In the genomic region with DNA sequence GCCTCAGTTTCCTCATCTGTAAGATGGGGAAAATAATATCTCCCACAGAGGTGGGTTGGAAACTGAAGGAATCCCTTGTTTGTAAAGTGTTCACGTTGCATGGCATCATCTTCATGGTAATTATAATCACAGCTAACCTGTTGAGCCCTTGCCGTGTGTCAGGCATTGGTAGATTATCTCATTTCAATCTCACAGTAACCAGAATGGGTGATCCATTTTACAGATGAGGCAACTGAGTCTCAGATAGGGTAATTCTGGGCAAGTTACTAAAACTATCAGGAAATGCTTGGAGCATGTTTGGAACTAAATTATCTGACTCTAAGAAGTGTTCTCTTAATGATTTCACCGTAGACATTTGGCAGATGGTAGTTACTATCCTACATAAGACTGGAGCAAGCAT, we compare ENCODE assay signal across 29 cellular contexts.
"Had no signal": no experiment of that assay in that cellular context is flagged by ENCODE, and none has a peak within 500 bp of the region (broad histone marks: within the 10 kb centered on the region; RNA-seq: fewer than 3 reads in every experiment).

No MANE protein-coding gene starts in this region.

- H3K36me3 ChIP-seq: gastrocnemius medialis, heart right ventricle, WERI-Rb-1 had no signal

- H3K9me3 ChIP-seq: esophagus muscularis mucosa, gastrocnemius medialis, heart right ventricle had no signal

- H3K27ac Mint-ChIP-seq: activated CD4-positive, alpha-beta memory T cell treated with anti-CD3 and anti-CD28 coated beads for 36 hours; activated CD4-positive, alpha-beta T cell treated with anti-CD3 and anti-CD28 coated beads for 36 hours; activated CD4-positive, alpha-beta T cell treated with anti-CD3 and anti-CD28 coated beads, Interleukin-2, amount 10 ng/mL, durations not matched to agents 24 days and 14 days; activated naive CD4-positive, alpha-beta T cell treated with anti-CD3 and anti-CD28 coated beads, Interleukin-2, amount 10 ng/mL, durations not matched to agents 7 days and 5 days; activated naive CD4-positive, alpha-beta T cell treated with anti-CD3 and anti-CD28 coated beads, Interleukin-2, amount 50 U/mL, for 72 hours; activated naive CD8-positive, alpha-beta T cell treated with anti-CD3 and anti-CD28 coated beads, Interleukin-2, amount 10 ng/mL, durations not matched to agents 7 days and 5 days; activated T-cell treated with anti-CD3 and anti-CD28 coated beads, Interleukin-2, amount 50 U/mL, for 24 hours; activated T-cell treated with anti-CD3 and anti-CD28 coated beads, Interleukin-2, amount 50 U/mL, for 72 hours; effector memory CD8-positive, alpha-beta T cell; T-cell; T-helper 1 cell treated with Interleukin-12 subunit alpha and Interleukin-12 subunit beta and Interleukin-4 antibody, amounts not matched to agents 30 μg/mL and 1 μg/mL, for 36 hours had no signal

- ATAC-seq: activated CD4-positive, alpha-beta T cell treated with anti-CD3 and anti-CD28 coated beads for 36 hours; activated naive CD4-positive, alpha-beta T cell treated with anti-CD3 and anti-CD28 coated beads, Interleukin-2, amount 50 U/mL, for 72 hours; activated T-cell treated with anti-CD3 and anti-CD28 coated beads, Interleukin-2, amount 50 U/mL, for 72 hours; effector memory CD8-positive, alpha-beta T cell; foreskin keratinocyte; gastrocnemius medialis; T-cell had no signal

- H3K4me3 Mint-ChIP-seq: activated CD4-positive, alpha-beta memory T cell treated with anti-CD3 and anti-CD28 coated beads for 36 hours; activated CD4-positive, alpha-beta T cell treated with anti-CD3 and anti-CD28 coated beads for 36 hours; activated CD4-positive, alpha-beta T cell treated with anti-CD3 and anti-CD28 coated beads, Interleukin-2, amount 10 ng/mL, durations not matched to agents 24 days and 14 days; activated naive CD4-positive, alpha-beta T cell treated with anti-CD3 and anti-CD28 coated beads, Interleukin-2, amount 10 ng/mL, durations not matched to agents 7 days and 5 days; activated naive CD8-positive, alpha-beta T cell treated with anti-CD3 and anti-CD28 coated beads, Interleukin-2, amount 10 ng/mL, durations not matched to agents 7 days and 5 days; activated T-cell treated with anti-CD3 and anti-CD28 coated beads, Interleukin-2, amount 50 U/mL, for 24 hours; activated T-cell treated with anti-CD3 and anti-CD28 coated beads, Interleukin-2, amount 50 U/mL, for 72 hours; effector memory CD8-positive, alpha-beta T cell; T-cell; T-helper 1 cell treated with Interleukin-12 subunit alpha and Interleukin-12 subunit beta and Interleukin-4 antibody, amounts not matched to agents 30 μg/mL and 1 μg/mL, for 36 hours had no signal

- FAIRE-seq: astrocyte, colon had no signal

- H3K27me3 ChIP-seq: esophagus muscularis mucosa, gastrocnemius medialis, heart right ventricle had no signal

- H3K9me3 Mint-ChIP-seq: activated CD4-positive, alpha-beta memory T cell treated with anti-CD3 and anti-CD28 coated beads for 36 hours; activated CD4-positive, alpha-beta T cell treated with anti-CD3 and anti-CD28 coated beads, Interleukin-2, amount 10 ng/mL, durations not matched to agents 24 days and 14 days; activated naive CD4-positive, alpha-beta T cell treated with anti-CD3 and anti-CD28 coated beads, Interleukin-2, amount 10 ng/mL, durations not matched to agents 7 days and 5 days; activated naive CD8-positive, alpha-beta T cell treated with anti-CD3 and anti-CD28 coated beads, Interleukin-2, amount 10 ng/mL, durations not matched to agents 7 days and 5 days; activated T-cell treated with anti-CD3 and anti-CD28 coated beads, Interleukin-2, amount 50 U/mL, for 24 hours; activated T-cell treated with anti-CD3 and anti-CD28 coated beads, Interleukin-2, amount 50 U/mL, for 72 hours; effector memory CD8-positive, alpha-beta T cell; T-cell; T-helper 1 cell treated with Interleukin-12 subunit alpha and Interleukin-12 subunit beta and Interleukin-4 antibody, amounts not matched to agents 30 μg/mL and 1 μg/mL, for 36 hours had no signal

- H3K36me3 Mint-ChIP-seq: activated CD4-positive, alpha-beta memory T cell treated with anti-CD3 and anti-CD28 coated beads for 36 hours; activated naive CD4-positive, alpha-beta T cell treated with anti-CD3 and anti-CD28 coated beads, Interleukin-2, amount 10 ng/mL, durations not matched to agents 7 days and 5 days; activated naive CD4-positive, alpha-beta T cell treated with anti-CD3 and anti-CD28 coated beads, Interleukin-2, amount 50 U/mL, for 72 hours; activated naive CD8-positive, alpha-beta T cell treated with anti-CD3 and anti-CD28 coated beads, Interleukin-2, amount 10 ng/mL, durations not matched to agents 7 days and 5 days; T-cell had no signal

- H3K4me1 Mint-ChIP-seq: activated CD4-positive, alpha-beta T cell treated with anti-CD3 and anti-CD28 coated beads for 36 hours; activated CD4-positive, alpha-beta T cell treated with anti-CD3 and anti-CD28 coated beads, Interleukin-2, amount 10 ng/mL, durations not matched to agents 24 days and 14 days; activated naive CD4-positive, alpha-beta T cell treated with anti-CD3 and anti-CD28 coated beads, Interleukin-2, amount 10 ng/mL, durations not matched to agents 7 days and 5 days; activated naive CD8-positive, alpha-beta T cell treated with anti-CD3 and anti-CD28 coated beads, Interleukin-2, amount 10 ng/mL, durations not matched to agents 7 days and 5 days; T-cell had no signal

- H3K4me3 ChIP-seq: esophagus muscularis mucosa, gastrocnemius medialis, heart right ventricle had no signal

- H3K27me3 Mint-ChIP-seq: activated CD4-positive, alpha-beta T cell treated with anti-CD3 and anti-CD28 coated beads, Interleukin-2, amount 10 ng/mL, durations not matched to agents 24 days and 14 days had no signal

- DNase-seq: activated CD4-positive, alpha-beta memory T cell treated with anti-CD3 and anti-CD28 coated beads for 36 hours; activated CD4-positive, alpha-beta T cell treated with anti-CD3 and anti-CD28 coated beads for 36 hours; activated CD4-positive, alpha-beta T cell treated with anti-CD3 and anti-CD28 coated beads, Interleukin-2, amount 10 ng/mL, durations not matched to agents 24 days and 14 days; activated CD4-positive, CD25-positive, alpha-beta regulatory T cell; activated CD4-positive, CD25-positive, alpha-beta regulatory T cell treated with anti-CD3 and anti-CD28 coated beads, Interleukin-2, amount 50 U/mL, for 72 hours; activated CD8-positive, alpha-beta memory T cell treated with anti-CD3 and anti-CD28 coated beads, Interleukin-2, amount 50 U/mL, for 48 hours; activated gamma-delta T cell; activated naive CD4-positive, alpha-beta T cell; activated naive CD4-positive, alpha-beta T cell treated with anti-CD3 and anti-CD28 coated beads, Interleukin-2, amount 10 ng/mL, durations not matched to agents 7 days and 5 days; activated naive CD8-positive, alpha-beta T cell treated with anti-CD3 and anti-CD28 coated beads, Interleukin-2, amount 10 ng/mL, durations not matched to agents 7 days and 5 days; activated T-cell treated with anti-CD3 and anti-CD28 coated beads for 4 hours; activated T-cell treated with anti-CD3 and anti-CD28 coated beads, Interleukin-2, amount 50 U/mL, for 24 hours; activated T-cell treated with anti-CD3 and anti-CD28 coated beads, Interleukin-2, amount 50 U/mL, for 72 hours; cortex of kidney; dermis blood vessel endothelial cell; effector CD4-positive, alpha-beta T cell; effector memory CD8-positive, alpha-beta T cell; erythroblast; foreskin keratinocyte; gastrocnemius medialis; heart right ventricle; T-cell; T1000 had no signal

- H3K27ac ChIP-seq: esophagus muscularis mucosa, foreskin keratinocyte, gastrocnemius medialis, heart right ventricle, WERI-Rb-1 had no signal

- H3K4me1 ChIP-seq: foreskin keratinocyte had no signal
